Comparison of ENCODE assay signal across 8 cellular contexts in the genomic region with DNA sequence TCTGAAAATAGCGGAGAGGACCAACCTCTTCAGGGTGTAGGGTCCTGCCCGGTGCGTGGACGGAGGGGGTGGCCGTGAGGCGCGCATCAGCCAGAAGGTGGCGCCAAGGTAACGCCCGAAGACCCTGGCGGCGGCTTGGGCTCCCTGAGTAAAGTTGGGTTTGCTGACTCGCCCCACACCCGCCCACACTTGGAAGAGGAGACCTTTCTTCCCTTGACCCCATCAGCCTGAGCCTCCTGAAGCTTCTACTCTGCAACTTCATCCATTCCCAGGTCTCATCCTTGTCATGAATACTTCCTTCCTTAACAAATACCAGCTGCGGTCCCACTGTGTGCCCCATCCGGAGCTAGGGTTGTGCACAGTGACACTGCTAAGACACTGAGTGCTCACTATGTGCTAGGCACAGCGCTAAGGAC. TPM values are rescaled to one million over a fixed set of nuclear protein-coding genes. Genes with fewer than 3 reads are reported as not detected.
DNase-seq lines count a peak whose midpoint lies in the region; ATAC-seq, FAIRE-seq and TF ChIP-seq lines count a peak whose summit lies in the region.

No MANE protein-coding gene starts in this region.

- intact Hi-C loops in left colon (cut with DNase I, micrococcal nuclease): no loop called here

- no peak overlapping the region for H3K27ac ChIP-seq in C4-2B

- ATAC-seq in left colon (peak; percentile 83), GM21786 (IDR thresholded peaks at IDR 0.05; ENCODE audit: unreplicated experiment) (no peak)

- TF ChIP-seq CTCF in C4-2B (conservative IDR thresholded peaks at IDR 0.05) (peak; percentile 96), bronchial epithelial cell (IDR thresholded peaks at IDR 0.05; ENCODE audit: insufficient read depth, low read length, severe bottlenecking) (peak; percentile 95)

- FAIRE-seq in H54 (lab: Jason Lieb, UNC) (no peak), bronchial epithelial cell (lab: Jason Lieb, UNC) (no peak)

- no peak for TF ChIP-seq POLR2A in H54 (IDR thresholded peaks at IDR 0.05; ENCODE audit: low read depth, low read length)

- no peaks in the 10 kb centered on the region for H3K36me3 ChIP-seq in bronchial epithelial cell (ENCODE audit: control insufficient read depth, insufficient read depth, low read length)

- peaks cover 10% of the 10 kb centered on the region for H3K27me3 ChIP-seq in bronchial epithelial cell (ENCODE audit: control insufficient read depth, insufficient read depth, low read length)

- H3K4me3 ChIP-seq in bronchial epithelial cell (ENCODE audit: low read depth, low read length): no peak overlapping the region

- DNase-seq in H54 (ENCODE audit: insufficient read length, low spot score): peak; percentile 79
- peak; percentile 50 for DNase-seq in NCI-H2196 treated with DMSO at 0.1 percent for 48 hours (lab: John Stamatoyannopoulos, UW; ENCODE audit: unreplicated experiment)
- DNase-seq in activated CD4-positive, CD25-positive, alpha-beta regulatory T cell (lab: John Stamatoyannopoulos, UW): peak; percentile 9 to 22 (median 18)
- peak; percentile 63 for DNase-seq in bronchial epithelial cell (ENCODE audit: low read depth)
- DNase-seq in left colon: peak; percentile 32 to 74
- DNase-seq in stimulated activated CD4-positive, alpha-beta T cell treated with anti-CD3 and anti-CD28 coated beads, Interleukin-2, amount 100 ng/mL, for 4 hours (ENCODE audit: low read depth): peak; percentile 33

RNA-seq across cellular contexts. Expression of a gene that starts 14.6 kb away (rescaled TPM):
- total RNA-seq in bronchial epithelial cell: 4.7 and 6.5 TPM in 2 replicates
- total RNA-seq in left colon: 1 to 10 TPM; 2.5 to 6.0 TPM

RNA-seq across cellular contexts. Expression of a gene that starts 43.0 kb away (rescaled TPM):
- total RNA-seq in bronchial epithelial cell (7.9 and 9.5 TPM in 2 replicates), left colon (10 to 100 TPM; 20.8 to 24.1 TPM)

Comparison
In these comparisons a context has a peak if more than half of its experiments do, and no peak if none do; other contexts are left out.
1. DNase-seq: peak in every context shown above with its lines; median percentile 79 in H54; 63 in bronchial epithelial cell; 53 in left colon; 50 in NCI-H2196 treated with DMSO at 0.1 percent for 48 hours; 33 in stimulated activated CD4-positive, alpha-beta T cell treated with anti-CD3 and anti-CD28 coated beads, Interleukin-2, amount 100 ng/mL, for 4 hours; 18 in activated CD4-positive, CD25-positive, alpha-beta regulatory T cell.